ENCODE assay signal across 1 cellular context in genomic region chr10:11017575-11018425, GRCh38.
TF ChIP-seq lines count a peak whose summit lies in the region.

TSS of gene CELF2 (plus strand) at chr10:11017872. CDS start at chr10:11018090, 218 bp downstream.

TF ChIP-seq in GM12878, 131 proteins besides CTCF, POLR2A, EP300 and RAD21 (continued from another document and continues in another):
- TF ChIP-seq ZNF592 (IDR thresholded peaks at IDR 0.05) (no peak), IKZF2 (IDR thresholded peaks at IDR 0.05) (no peak), IKZF1 (conservative IDR thresholded peaks at IDR 0.05) (no peak; the same call in 1 of the 2 replicates), ETV6 (conservative IDR thresholded peaks at IDR 0.05 in 1 of 2, IDR thresholded peaks at IDR 0.05 in 1 of 2; ENCODE audit: borderline replicate concordance in 1 of 2, low read depth in 1 of 2) (no peak), SMAD1 (IDR thresholded peaks at IDR 0.05; ENCODE audit: low read depth, partially characterized antibody) (no peak), ZNF24 (IDR thresholded peaks at IDR 0.05) (no peak), RAD51 (IDR thresholded peaks at IDR 0.05) (no peak), MYB (IDR thresholded peaks at IDR 0.05; ENCODE audit: borderline replicate concordance, low read depth, low read length) (no peak), SREBF2 (IDR thresholded peaks at IDR 0.05; ENCODE audit: low read length) (no peak), MEF2A (IDR thresholded peaks at IDR 0.05; ENCODE audit: insufficient read depth, low read depth, low read length) (no peak), RCOR1 (conservative IDR thresholded peaks at IDR 0.05; ENCODE audit: low read depth, low read length) (no peak), ZSCAN29 (IDR thresholded peaks at IDR 0.05) (no peak), USF2 (IDR thresholded peaks at IDR 0.05; ENCODE audit: borderline replicate concordance, low read depth, low read length) (no peak), HDAC6 (IDR thresholded peaks at IDR 0.05; ENCODE audit: unreplicated experiment) (peak; percentile 8), LARP7 (IDR thresholded peaks at IDR 0.05) (0 out of 2 replicates have a peak, but pooled peaks have one; percentile 18), E2F4 (IDR thresholded peaks at IDR 0.05; ENCODE audit: low read depth, low read length) (no peak), CBFB (IDR thresholded peaks at IDR 0.05; ENCODE audit: low read depth) (no peak), ZNF217 (IDR thresholded peaks at IDR 0.05) (no peak), SRF (IDR thresholded peaks at IDR 0.05; ENCODE audit: low read depth in 2 of 2, low read length in 2 of 2) (no peak), ZZZ3 (IDR thresholded peaks at IDR 0.05; ENCODE audit: control insufficient read depth, insufficient read length, low read depth) (no peak), HDGF (IDR thresholded peaks at IDR 0.05) (no peak), CHD4 (IDR thresholded peaks at IDR 0.05) (no peak), HDAC2 (IDR thresholded peaks at IDR 0.05) (no peak), ELK1 (IDR thresholded peaks at IDR 0.05; ENCODE audit: low read depth, low read length) (no peak), NFYA (IDR thresholded peaks at IDR 0.05; ENCODE audit: borderline replicate concordance, low read depth, low read length) (no peak), TCF3 (IDR thresholded peaks at IDR 0.05; ENCODE audit: borderline replicate concordance, insufficient read depth, low read depth, low read length) (0 out of 2 replicates have a peak, but pooled peaks have one; percentile 57), SMC3 (IDR thresholded peaks at IDR 0.05; ENCODE audit: borderline replicate concordance, low read length) (no peak), RFX5 (IDR thresholded peaks at IDR 0.05; ENCODE audit: low read depth, low read length) (no peak), NR2C1 (IDR thresholded peaks at IDR 0.05) (no peak), MLLT1 (IDR thresholded peaks at IDR 0.05) (no peak), PML (IDR thresholded peaks at IDR 0.05; ENCODE audit: low read length) (no peak), SKIL (IDR thresholded peaks at IDR 0.05; ENCODE audit: low read depth, poor library complexity, severe bottlenecking) (no peak), ZBTB40 (IDR thresholded peaks at IDR 0.05; ENCODE audit: borderline replicate concordance) (no peak), SUZ12 (IDR thresholded peaks at IDR 0.05; ENCODE audit: unreplicated experiment) (peak; percentile 83), PAX8 (IDR thresholded peaks at IDR 0.05) (no peak), RELB (IDR thresholded peaks at IDR 0.05; ENCODE audit: low read depth) (no peak), PRDM15 (CRISPR knock-in tag; IDR thresholded peaks at IDR 0.05) (no peak)
